1 cellular context compared by ENCODE assay signal in genomic region chr2:199455533-199456382, GRCh38.
TF ChIP-seq lines count a peak whose summit lies in the region.

No MANE protein-coding gene starts in this region.

TF ChIP-seq in K562, 482 proteins besides CTCF, POLR2A, EP300 and RAD21 (continued from another document):
- TF ChIP-seq YY1 (IDR thresholded peaks at IDR 0.05; ENCODE audit: borderline replicate concordance in 1 of 3, control insufficient read depth in 1 of 3, extremely low read depth in 1 of 3, insufficient read depth in 3 of 3, insufficient read length in 1 of 3, insufficient replicate concordance in 2 of 3, low read depth in 1 of 3, low read length in 2 of 3) (peak in 1 of 3 experiments; percentile 67), KDM1A (IDR thresholded peaks at IDR 0.05) (peak; percentile 53 to 74; a peak in 3 of 4 replicates), CHD4 (IDR thresholded peaks at IDR 0.05; ENCODE audit: insufficient read depth, insufficient replicate concordance, low read depth, low read length, poor library complexity, severe bottlenecking) (no peak), XRCC3 (IDR thresholded peaks at IDR 0.05) (no peak), HNRNPLL (IDR thresholded peaks at IDR 0.05; ENCODE audit: low read depth, low read length, poor library complexity, severe bottlenecking) (peak; percentile 43), SLC30A9 (CRISPR knock-in tag; IDR thresholded peaks at IDR 0.05) (no peak), KDM5B (IDR thresholded peaks at IDR 0.05; ENCODE audit: insufficient replicate concordance, low read depth, low read length) (peak; percentile 59), THRB (CRISPR knock-in tag; conservative IDR thresholded peaks at IDR 0.05) (no peak), RHOXF2B (CRISPR knock-in tag; conservative IDR thresholded peaks at IDR 0.05) (no peak), TRIM28 (IDR thresholded peaks at IDR 0.05) (no peak), LEF1 (IDR thresholded peaks at IDR 0.05) (0 out of 2 replicates have a peak, but pooled peaks have one; percentile 47), PURB (CRISPR knock-in tag; IDR thresholded peaks at IDR 0.05; ENCODE audit: low read depth) (no peak), ZBED1 (IDR thresholded peaks at IDR 0.05) (no peak), L3MBTL2 (IDR thresholded peaks at IDR 0.05) (peak; percentile 48; the same call in 1 of the 2 replicates), XRCC5 (IDR thresholded peaks at IDR 0.05; ENCODE audit: low read depth, low read length) (peak; percentile 31; the same call in 1 of the 2 replicates), MAFG (tag; conservative IDR thresholded peaks at IDR 0.05) (no peak), KAT7 (CRISPR knock-in tag; IDR thresholded peaks at IDR 0.05; ENCODE audit: borderline replicate concordance) (peak; percentile 56; the same call in 1 of the 2 replicates), CCNT2 (IDR thresholded peaks at IDR 0.05; ENCODE audit: borderline replicate concordance, extremely low read depth, insufficient read length, low read depth, low read length) (peak; percentile 98)
